6 cellular contexts compared by ENCODE assay signal in the genomic region with DNA sequence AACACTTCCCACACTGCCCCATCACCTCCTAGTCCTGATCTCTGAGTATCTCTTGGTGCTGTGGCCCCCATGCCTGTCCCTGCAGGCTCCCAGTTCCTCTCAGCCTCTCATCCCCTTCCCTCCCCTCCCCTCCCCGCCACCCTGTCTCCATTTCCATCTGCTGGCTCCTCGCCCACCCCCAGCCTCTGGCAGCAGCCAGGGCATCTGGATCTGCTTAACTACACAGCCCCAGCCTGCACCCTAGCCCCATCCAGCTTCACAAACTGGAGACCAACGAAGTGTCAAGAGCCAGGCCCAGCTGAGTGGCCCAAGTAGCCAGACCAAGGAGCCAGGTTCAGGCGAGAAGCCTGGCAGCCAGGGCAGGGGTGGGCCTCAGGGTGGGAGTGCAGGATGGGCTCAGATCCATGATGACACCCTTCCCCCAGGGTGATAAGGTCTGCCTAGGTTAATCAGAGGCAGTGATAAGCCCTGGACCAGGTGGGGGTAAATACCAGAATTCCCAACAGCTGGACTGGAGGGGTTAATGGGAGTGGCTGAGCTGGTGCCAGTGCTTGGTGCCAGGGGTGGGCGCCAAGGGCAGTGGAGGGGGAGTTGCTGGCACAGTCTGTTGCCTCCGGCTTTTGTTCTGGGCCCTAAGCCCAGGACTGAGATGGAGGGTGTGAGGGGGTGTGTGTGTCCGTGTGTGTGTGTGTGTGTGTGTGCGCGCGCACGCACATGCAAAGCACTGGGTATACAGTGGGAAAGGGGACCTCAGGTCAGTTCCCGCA. TPM values are rescaled to one million over a fixed set of nuclear protein-coding genes. Genes with fewer than 3 reads are reported as not detected.
DNase-seq lines count a peak whose midpoint lies in the region; ATAC-seq, FAIRE-seq and TF ChIP-seq lines count a peak whose summit lies in the region.

No MANE protein-coding gene starts in this region.

- no peak for FAIRE-seq in GM12892 (lab: Jason Lieb, UNC)

- no peak for TF ChIP-seq POLR2A in GM12892 (IDR thresholded peaks at IDR 0.05; ENCODE audit: low read depth, low read length)

- peak; percentile 64 for DNase-seq in GM04504 (ENCODE audit: low read depth)
- peak in 53 of 56 donors; percentile 23 to 86 (median 68) for DNase-seq in nucleus accumbens (lab: John Stamatoyannopoulos, UW)
- DNase-seq in GM12892 (ENCODE audit: insufficient read length) = no peak

- ATAC-seq in GM18858 (IDR thresholded peaks at IDR 0.05; ENCODE audit: unreplicated experiment) = no peak
- ATAC-seq in HG02623 (IDR thresholded peaks at IDR 0.05; ENCODE audit: unreplicated experiment) = no peak

- peak overlapping the region; percentile 72 for H3K27ac ChIP-seq in cingulate gyrus (ENCODE audit: low read depth, low read length)

RNA-seq across cellular contexts. Expression of a gene that starts 2.5 kb away (rescaled TPM):
- polyA plus RNA-seq in GM12892 (2012; ENCODE audit: missing spikeins) = 11.6 TPM

RNA-seq across cellular contexts. Expression of a gene that starts 8.0 kb away (rescaled TPM):
- polyA plus RNA-seq in GM12892 (2012; ENCODE audit: missing spikeins) = not detected

RNA-seq across cellular contexts. Expression of a gene that starts 8.0 kb away (rescaled TPM):
- 22.8 TPM for polyA plus RNA-seq in GM12892 (2012; ENCODE audit: missing spikeins)

RNA-seq across cellular contexts. Expression of a gene that starts 16.9 kb away (rescaled TPM):
- polyA plus RNA-seq in GM12892 (2012; ENCODE audit: missing spikeins) = 28.8 TPM

RNA-seq across cellular contexts. Expression of a gene that starts 25.6 kb away (rescaled TPM):
- polyA plus RNA-seq in GM12892 (2012; ENCODE audit: missing spikeins) = not detected
